In genomic region chr5:174798411-174798930, GRCh38 we compare ENCODE assay signal across 15 cellular contexts.
"Had no signal": no experiment of that assay in that cellular context is flagged by ENCODE, and none has a peak within 500 bp of the region (broad histone marks: within the 10 kb centered on the region; RNA-seq: fewer than 3 reads in every experiment).

No MANE protein-coding gene starts in this region.

- H3K4me1 ChIP-seq: ascending aorta had no signal

- H3K36me3 ChIP-seq: ascending aorta, esophagus squamous epithelium, neutrophil, right atrium auricular region, tibial artery had no signal

- ATAC-seq: naive thymus-derived CD4-positive, alpha-beta T cell; stimulated activated effector memory CD8-positive, alpha-beta T cell treated with anti-CD3 and anti-CD28 coated beads, Interleukin-12 subunit alpha, Interleukin-12 subunit beta, amount 100 ng/mL, for 72 hours had no signal

- H3K27ac ChIP-seq: ascending aorta, esophagus squamous epithelium, neutrophil, right atrium auricular region, tibial artery had no signal

- H3K9me3 ChIP-seq: ascending aorta, esophagus squamous epithelium, neutrophil, right atrium auricular region had no signal

- H3K9me3 Mint-ChIP-seq: stimulated activated effector memory CD8-positive, alpha-beta T cell treated with anti-CD3 and anti-CD28 coated beads, Interleukin-12 subunit alpha, Interleukin-12 subunit beta, amount 100 ng/mL, for 72 hours had no signal

- H3K27ac Mint-ChIP-seq: naive thymus-derived CD4-positive, alpha-beta T cell; stimulated activated effector memory CD8-positive, alpha-beta T cell treated with anti-CD3 and anti-CD28 coated beads, Interleukin-12 subunit alpha, Interleukin-12 subunit beta, amount 100 ng/mL, for 72 hours had no signal

- H3K36me3 Mint-ChIP-seq: naive thymus-derived CD4-positive, alpha-beta T cell; stimulated activated effector memory CD8-positive, alpha-beta T cell treated with anti-CD3 and anti-CD28 coated beads, Interleukin-12 subunit alpha, Interleukin-12 subunit beta, amount 100 ng/mL, for 72 hours had no signal

- DNase-seq: activated CD4-positive, alpha-beta T cell treated with anti-CD3 and anti-CD28 coated beads, Interleukin-2, amount 50 U/mL, for 1 hour; activated CD4-positive, CD25-positive, alpha-beta regulatory T cell; activated gamma-delta T cell treated with Interleukin-2 at 50 U/mL for 16 hours; activated T-cell treated with anti-CD3 and anti-CD28 coated beads, Interleukin-2, amount 50 U/mL, for 48 hours; esophagus squamous epithelium; hypothalamus; kidney glomerular epithelial cell; posterior cingulate gyrus; small intestine; tibial artery had no signal

- H3K4me3 ChIP-seq: ascending aorta, esophagus squamous epithelium, right atrium auricular region, tibial artery had no signal

- H3K4me1 Mint-ChIP-seq: stimulated activated effector memory CD8-positive, alpha-beta T cell treated with anti-CD3 and anti-CD28 coated beads, Interleukin-12 subunit alpha, Interleukin-12 subunit beta, amount 100 ng/mL, for 72 hours had no signal

- H3K27me3 ChIP-seq: ascending aorta, right atrium auricular region had no signal

- H3K4me3 Mint-ChIP-seq: stimulated activated effector memory CD8-positive, alpha-beta T cell treated with anti-CD3 and anti-CD28 coated beads, Interleukin-12 subunit alpha, Interleukin-12 subunit beta, amount 100 ng/mL, for 72 hours had no signal
